1 cellular context compared by ENCODE assay signal in genomic region chr21:43975469-43976098, GRCh38.
TF ChIP-seq lines count a peak whose summit lies in the region.

No MANE protein-coding gene starts in this region.

TF ChIP-seq in HEK293, 187 proteins besides CTCF, POLR2A, EP300 and RAD21 (continued from another document):
- no peak for TF ChIP-seq EGR2 (tag by site-specific recombination; IDR thresholded peaks at IDR 0.05; ENCODE audit: low read depth)
- TF ChIP-seq, protein P1, sequence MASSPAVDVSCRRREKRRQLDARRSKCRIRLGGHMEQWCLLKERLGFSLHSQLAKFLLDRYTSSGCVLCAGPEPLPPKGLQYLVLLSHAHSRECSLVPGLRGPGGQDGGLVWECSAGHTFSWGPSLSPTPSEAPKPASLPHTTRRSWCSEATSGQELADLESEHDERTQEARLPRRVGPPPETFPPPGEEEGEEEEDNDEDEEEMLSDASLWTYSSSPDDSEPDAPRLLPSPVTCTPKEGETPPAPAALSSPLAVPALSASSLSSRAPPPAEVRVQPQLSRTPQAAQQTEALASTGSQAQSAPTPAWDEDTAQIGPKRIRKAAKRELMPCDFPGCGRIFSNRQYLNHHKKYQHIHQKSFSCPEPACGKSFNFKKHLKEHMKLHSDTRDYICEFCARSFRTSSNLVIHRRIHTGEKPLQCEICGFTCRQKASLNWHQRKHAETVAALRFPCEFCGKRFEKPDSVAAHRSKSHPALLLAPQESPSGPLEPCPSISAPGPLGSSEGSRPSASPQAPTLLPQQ (tag by site-specific recombination; IDR thresholded peaks at IDR 0.05): peak; percentile 92
- TF ChIP-seq ZNF639 (tag by site-specific recombination; IDR thresholded peaks at IDR 0.05): peak; percentile 78
- TF ChIP-seq ZNF701 (tag by site-specific recombination; IDR thresholded peaks at IDR 0.05): no peak
- TF ChIP-seq ZNF148 (tag by site-specific recombination; IDR thresholded peaks at IDR 0.05; ENCODE audit: borderline replicate concordance): no peak
